18 cellular contexts compared by ENCODE assay signal in genomic region chr17:6161456-6161855, GRCh38.
A peak's percentile ranks its signal among the peaks of the same experiment; 100 is the strongest.
DNase-seq lines count a peak whose midpoint lies in the region; ATAC-seq and TF ChIP-seq lines count a peak whose summit lies in the region.
"Had no signal": no experiment of that assay in that cellular context is flagged by ENCODE, and none has a peak within 500 bp of the region (broad histone marks: within the 10 kb centered on the region; RNA-seq: fewer than 3 reads in every experiment).

No MANE protein-coding gene starts in this region.

- H3K4me2 ChIP-seq in GM23338: peak overlapping the region; percentile 70
- peak overlapping the region; percentile 72 for H3K4me2 ChIP-seq in MM.1S (ENCODE audit: low read depth, low read length)
- H3K4me2 ChIP-seq: A549 had no signal

- H3K27me3 Mint-ChIP-seq in GM23338 (ENCODE audit: insufficient read depth, low read depth, poor library complexity) (peaks cover 11% of the 10 kb centered on the region), Caco-2 (ENCODE audit: insufficient read depth, unreplicated experiment) (peaks cover 8% of the 10 kb centered on the region)

- H3K79me2 ChIP-seq in GM23338 (replicated peaks; ENCODE audit: insufficient read depth) (no peaks in the 10 kb centered on the region), MM.1S (ENCODE audit: low read length) (no peaks in the 10 kb centered on the region)

- no peaks in the 10 kb centered on the region for H3K36me3 ChIP-seq in GM23338 (ENCODE audit: insufficient read depth)
- H3K36me3 ChIP-seq in MM.1S (replicated peaks; ENCODE audit: insufficient read depth, low read length): no peaks in the 10 kb centered on the region
- no peaks in the 10 kb centered on the region for H3K36me3 ChIP-seq in RWPE2 (ENCODE audit: low read depth)
- no peaks in the 10 kb centered on the region for H3K36me3 ChIP-seq in Caco-2 (ENCODE audit: control insufficient read depth, insufficient read depth, low read length)

- H3K9me3 ChIP-seq in MM.1S (replicated peaks; ENCODE audit: insufficient read depth, low read length): no peaks in the 10 kb centered on the region
- no peaks in the 10 kb centered on the region for H3K9me3 ChIP-seq in RWPE2 (ENCODE audit: severe bottlenecking)
- no peaks in the 10 kb centered on the region for H3K9me3 ChIP-seq in Caco-2
- H3K9me3 ChIP-seq: A549 had no signal

- no peaks in the 10 kb centered on the region for H3K9me3 Mint-ChIP-seq in GM23338
- no peaks in the 10 kb centered on the region for H3K9me3 Mint-ChIP-seq in Caco-2 (ENCODE audit: unreplicated experiment)

- POLR2A ChIA-PET in Caco-2 (lab: Charles Lee): no interaction called here

- H3K27ac ChIP-seq in GM23338 (ENCODE audit: low read depth): no peak overlapping the region
- H3K27ac ChIP-seq in MM.1S (ENCODE audit: low read length): peak overlapping the region; percentile 99
- H3K27ac ChIP-seq in RWPE2 (ENCODE audit: poor library complexity, severe bottlenecking): no peak overlapping the region
- H3K27ac ChIP-seq: A549 had no signal

- H3K4me3 Mint-ChIP-seq in GM23338: no peak overlapping the region
- H3K4me3 Mint-ChIP-seq in Caco-2 (ENCODE audit: unreplicated experiment): no peak overlapping the region
- H3K4me3 Mint-ChIP-seq: CD8-positive, alpha-beta memory T cell had no signal

- H3K4me1 ChIP-seq in GM23338 (ENCODE audit: insufficient read depth): peaks cover 26% of the 10 kb centered on the region
- peaks cover 61% of the 10 kb centered on the region for H3K4me1 ChIP-seq in MM.1S (ENCODE audit: low read length)
- peaks cover 11% of the 10 kb centered on the region for H3K4me1 ChIP-seq in RWPE2 (ENCODE audit: insufficient read depth, poor library complexity, severe bottlenecking)
- H3K4me1 ChIP-seq in Caco-2: no peaks in the 10 kb centered on the region
- H3K4me1 ChIP-seq: A549 had no signal

- CTCF ChIA-PET in Caco-2 (lab: Charles Lee): no interaction called here

- intact Hi-C loops in Caco-2 (cut with micrococcal nuclease; ENCODE audit: unreplicated experiment): no loop called here

- H3K9ac ChIP-seq in MM.1S (ENCODE audit: low read length): peak overlapping the region; percentile 81

- H3K27ac Mint-ChIP-seq in GM23338 (peak overlapping the region; percentile 24; the same call in 1 of the 2 replicates), Caco-2 (ENCODE audit: unreplicated experiment) (no peak overlapping the region)
- H3K27ac Mint-ChIP-seq: CD8-positive, alpha-beta memory T cell had no signal

- BruUV-seq in Caco-2 (replicated peaks; lab: Mats Ljungman, UMichigan): no TSS peak

- H3K4me3 ChIP-seq in GM23338 (peak overlapping the region; percentile 19; the same call in 1 of the 2 replicates), MM.1S (ENCODE audit: low read length) (peak overlapping the region; percentile 31; the same call in 1 of the 2 replicates), RWPE2 (ENCODE audit: severe bottlenecking) (no peak overlapping the region), epithelial cell of esophagus (ENCODE audit: low read length) (no peak overlapping the region), Caco-2 (ENCODE audit: low read depth, low read length) (no peak overlapping the region)
- H3K4me3 ChIP-seq: A549 had no signal

- TF ChIP-seq CTCF in GM23338 (conservative IDR thresholded peaks at IDR 0.05; ENCODE audit: low read depth in 2 of 2) (no peak), MM.1S (IDR thresholded peaks at IDR 0.05; ENCODE audit: low read length) (no peak), RWPE2 (IDR thresholded peaks at IDR 0.05; ENCODE audit: poor library complexity, severe bottlenecking) (no peak), epithelial cell of esophagus (IDR thresholded peaks at IDR 0.05; ENCODE audit: insufficient read depth, low read depth, low read length, missing control alignments) (no peak), Caco-2 (IDR thresholded peaks at IDR 0.05; ENCODE audit: insufficient read depth in 1 of 2, low read depth in 1 of 2, low read length in 1 of 2, severe bottlenecking in 1 of 2, unreplicated experiment in 1 of 2) (no peak)

- DNase-seq in GM23338 (ENCODE audit: low spot score) (no peak), MM.1S (peak; percentile 93), RWPE2 (ENCODE audit: low spot score) (no peak), epithelial cell of esophagus (ENCODE audit: low read depth) (peak; percentile 38), NCI-H774 (lab: John Stamatoyannopoulos, UW) (no peak), SHP77 treated with DMSO at 0.1 percent for 48 hours (lab: John Stamatoyannopoulos, UW) (no peak), Caco-2 (no peak)
- no peak for DNase-seq in activated CD4-positive, alpha-beta T cell treated with anti-CD3 and anti-CD28 coated beads, Interleukin-2, amount 50 U/mL, for 48 hours
- DNase-seq: C1 segment of cervical spinal cord; CD8-positive, alpha-beta memory T cell; DMS79 treated with DMSO at 0.1 percent for 48 hours; HCEC 1CT; NCI-H187 treated with DMSO at 0.1 percent for 48 hours; NCI-H510A; OCI-M1; SIG-M5; T-helper 1 cell had no signal

- H3K9me2 ChIP-seq in GM23338 (ENCODE audit: insufficient read depth) (peaks cover 7% of the 10 kb centered on the region), MM.1S (replicated peaks; ENCODE audit: insufficient read depth, low read length) (no peaks in the 10 kb centered on the region)

- no peaks in the 10 kb centered on the region for H3F3A ChIP-seq in GM23338 (replicated peaks; ENCODE audit: low read depth)
- H3F3A ChIP-seq in MM.1S (ENCODE audit: insufficient read depth, low read length): peaks cover 45% of the 10 kb centered on the region

- H4K20me1 ChIP-seq in GM23338 (replicated peaks; ENCODE audit: insufficient read depth): no peaks in the 10 kb centered on the region
- no peaks in the 10 kb centered on the region for H4K20me1 ChIP-seq in MM.1S (ENCODE audit: insufficient read depth, low read length)

- no peak overlapping the region for H2AFZ ChIP-seq in GM23338
- H2AFZ ChIP-seq in MM.1S (ENCODE audit: low read length): peak overlapping the region; percentile 66; the same call in 1 of the 2 replicates

- H3K4me1 Mint-ChIP-seq in GM23338: peaks cover 34% of the 10 kb centered on the region
- H3K4me1 Mint-ChIP-seq in Caco-2 (ENCODE audit: low read depth, unreplicated experiment): no peaks in the 10 kb centered on the region
- H3K4me1 Mint-ChIP-seq: CD8-positive, alpha-beta memory T cell had no signal

- ATAC-seq in GM23338 (no peak), RWPE2 (ENCODE audit: low read depth) (peak; percentile 59; the same call in 2 of the 3 replicates)
- ATAC-seq: A549 had no signal

- H3K27me3 ChIP-seq in GM23338 (ENCODE audit: insufficient read depth) (no peaks in the 10 kb centered on the region), MM.1S (replicated peaks; ENCODE audit: insufficient read depth, low read length) (no peaks in the 10 kb centered on the region), RWPE2 (ENCODE audit: insufficient read depth, poor library complexity, severe bottlenecking) (peaks cover 11% of the 10 kb centered on the region), Caco-2 (replicated peaks; ENCODE audit: control insufficient read depth, insufficient read depth, low read length) (no peaks in the 10 kb centered on the region)

- H3K36me3 Mint-ChIP-seq in GM23338 (ENCODE audit: low read depth) (no peaks in the 10 kb centered on the region), Caco-2 (ENCODE audit: insufficient read depth, unreplicated experiment) (no peaks in the 10 kb centered on the region)
- H3K36me3 Mint-ChIP-seq: CD8-positive, alpha-beta memory T cell had no signal

Comparison
In these comparisons a context has a peak if more than half of its experiments do, and no peak if none do; other contexts are left out.
1. DNase-seq: peak in MM.1S (single experiment) and epithelial cell of esophagus (single experiment); none in GM23338 (single experiment), RWPE2 (single experiment), activated CD4-positive, alpha-beta T cell treated with anti-CD3 and anti-CD28 coated beads, Interleukin-2, amount 50 U/mL, for 48 hours (0 of 2), NCI-H774 (single experiment), SHP77 treated with DMSO at 0.1 percent for 48 hours (single experiment) and Caco-2 (0 of 2).
2. H3K4me3 ChIP-seq: peak in GM23338 (single experiment) and MM.1S (single experiment); none in RWPE2 (single experiment), epithelial cell of esophagus (single experiment) and Caco-2 (single experiment).